Comparison of ENCODE assay signal across 8 cellular contexts in genomic region chrX:23668335-23668734, GRCh38. TPM values are rescaled to one million over a fixed set of nuclear protein-coding genes. Genes with fewer than 3 reads are reported as not detected.
DNase-seq lines count a peak whose midpoint lies in the region; ATAC-seq and TF ChIP-seq lines count a peak whose summit lies in the region.

No MANE protein-coding gene starts in this region.

- no peaks in the 10 kb centered on the region for H3K36me3 Mint-ChIP-seq in T-helper 17 cell (ENCODE audit: low read depth)

- no TSS peak for BruUV-seq in HCT116 (replicated peaks; lab: Mats Ljungman, UMichigan)

- H3K4me1 Mint-ChIP-seq in T-helper 17 cell: peaks cover 8% of the 10 kb centered on the region

- H3K36me3 ChIP-seq in HCT116 (ENCODE audit: control insufficient read depth in 1 of 2, insufficient read depth in 2 of 2, low read length in 2 of 2) (peaks cover 3 to 5% of the 10 kb centered on the region in 2 experiments; a peak in 3 of 4 replicates), iPS-18a (ENCODE audit: control insufficient read depth, low read depth, low read length) (peaks cover 28% of the 10 kb centered on the region), tibial artery (no peaks in the 10 kb centered on the region)

- H3K27me3 ChIP-seq in HCT116 (ENCODE audit: insufficient read depth, low read length) (no peaks in the 10 kb centered on the region), iPS-18a (ENCODE audit: control insufficient read depth, insufficient read depth, low read length) (no peaks in the 10 kb centered on the region), tibial artery (no peaks in the 10 kb centered on the region)

- peak overlapping the region; percentile 89 for H3K4me3 Mint-ChIP-seq in T-helper 17 cell

- H3K4me2 ChIP-seq in HCT116 (ENCODE audit: low read length): peak overlapping the region; percentile 64

- peak overlapping the region; percentile 86; the same call in 1 of the 2 replicates for H3K27ac ChIP-seq in HCT116 (ENCODE audit: low read depth, low read length)
- H3K27ac ChIP-seq in iPS-18a (ENCODE audit: low read length): no peak overlapping the region
- H3K27ac ChIP-seq in tibial artery: peak overlapping the region in 1 of 2 donors; percentile 87

- peaks cover 2 to 9% of the 10 kb centered on the region in 2 experiments; a peak in 2 of 4 replicates for H3K4me1 ChIP-seq in HCT116 (ENCODE audit: control insufficient read depth in 1 of 2, insufficient read depth in 2 of 2, low read length in 2 of 2)
- H3K4me1 ChIP-seq in iPS-18a (ENCODE audit: control insufficient read depth, low read depth, low read length): peaks cover 12% of the 10 kb centered on the region
- peaks cover 0 to 10% (median 0%) of the 10 kb centered on the region in 4 donors for H3K4me1 ChIP-seq in tibial artery

- H3K9ac ChIP-seq in HCT116 (ENCODE audit: low read length) (peak overlapping the region; percentile 86), iPS-18a (ENCODE audit: low read length) (peak overlapping the region; percentile 95)

- intact Hi-C loops in HCT116 (cut with micrococcal nuclease) (no loop called here), tibial artery (cut with DNase I; ENCODE audit: low total_unique reads) (no loop called here)

- no peaks in the 10 kb centered on the region for H3K9me2 ChIP-seq in HCT116 (ENCODE audit: insufficient read depth)

- no peaks in the 10 kb centered on the region for H3K27me3 Mint-ChIP-seq in T-helper 17 cell

- POLR2A ChIA-PET in HCT116 (lab: Charles Lee): interaction anchor here (0.6 kb wide), 1 partner anchor 119 kb away, joined by 3 read pairs; no protein-coding TSS in a partner anchor

- RAD21 ChIA-PET in HCT116 (lab: Charles Lee; ENCODE audit: low non-redundant PET in 1 of 2, low total read pairs in 2 of 2, uncharacterized antibody in 2 of 2, unreplicated experiment in 2 of 2): no interaction called here

- DNase-seq in EH (ENCODE audit: low read depth) (peak; percentile 10), HCT116 (ENCODE audit: low read depth, low spot score) (no peak), T-helper 17 cell (no peak), tibial artery (no peak), NCI-H510A (lab: John Stamatoyannopoulos, UW) (no peak), occipital lobe (lab: John Stamatoyannopoulos, UW) (no peak)
- no peak for DNase-seq in NK-92 treated with Interleukin-12 subunit alpha and Interleukin-12 subunit beta, amount 100 ng/mL, for 24 hours (lab: John Stamatoyannopoulos, UW)

- no peak for TF ChIP-seq POLR2A in HCT116 (IDR thresholded peaks at IDR 0.05; ENCODE audit: borderline replicate concordance, extremely low read depth, insufficient read depth, insufficient read length)

- no peaks in the 10 kb centered on the region for H4K20me1 ChIP-seq in HCT116 (ENCODE audit: insufficient read depth)

- no peak for TF ChIP-seq CTCF in HCT116 (IDR thresholded peaks at IDR 0.05 in 2 of 3, conservative IDR thresholded peaks at IDR 0.05 in 1 of 3; ENCODE audit: borderline replicate concordance in 1 of 3, insufficient read depth in 1 of 3, low read depth in 2 of 3, low read length in 2 of 3)
- no peak for TF ChIP-seq CTCF in tibial artery (IDR thresholded peaks at IDR 0.05)

- H3K9me3 ChIP-seq in HCT116 (ENCODE audit: control insufficient read depth in 1 of 2, insufficient read depth in 1 of 2, low read depth in 1 of 2, low read length in 2 of 2): no peaks in the 10 kb centered on the region
- no peaks in the 10 kb centered on the region for H3K9me3 ChIP-seq in T-helper 17 cell (ENCODE audit: control insufficient read depth, low read length, poor library complexity, severe bottlenecking)
- H3K9me3 ChIP-seq in iPS-18a (ENCODE audit: control insufficient read depth, low read depth, low read length): no peaks in the 10 kb centered on the region
- H3K9me3 ChIP-seq in tibial artery: no peaks in the 10 kb centered on the region

- H2AFZ ChIP-seq in HCT116 (ENCODE audit: low read depth, low read length, poor library complexity, severe bottlenecking): no peak overlapping the region

- no peak for ATAC-seq in HCT116
- ATAC-seq in T-helper 17 cell: no peak

- H3K4me3 ChIP-seq in HCT116 (replicated peaks in 1 of 2; ENCODE audit: low read depth in 1 of 2, low read length in 2 of 2) (peak overlapping the region; percentile 58 to 60), iPS-18a (ENCODE audit: low read length) (peak overlapping the region; percentile 97), tibial artery (peak overlapping the region; percentile 77 to 80)

- CTCF ChIA-PET in HCT116 (lab: Charles Lee): no interaction called here

- H3K27ac Mint-ChIP-seq in T-helper 17 cell: peak overlapping the region; percentile 34

- no peak for TF ChIP-seq RAD21 in HCT116 (IDR thresholded peaks at IDR 0.05; ENCODE audit: low read depth)

- H3K79me2 ChIP-seq in HCT116 (ENCODE audit: insufficient read depth, low read length): peaks cover 50% of the 10 kb centered on the region

TF ChIP-seq in HCT116, 20 proteins besides CTCF, POLR2A, EP300 and RAD21:
- TF ChIP-seq ATF3 (IDR thresholded peaks at IDR 0.05) (no peak), FOSL1 (IDR thresholded peaks at IDR 0.05; ENCODE audit: low read depth) (no peak), MAX (IDR thresholded peaks at IDR 0.05) (no peak), SIN3A (IDR thresholded peaks at IDR 0.05; ENCODE audit: low read depth) (no peak), CEBPB (IDR thresholded peaks at IDR 0.05; ENCODE audit: low read depth) (no peak), TCF7L2 (IDR thresholded peaks at IDR 0.05; ENCODE audit: borderline replicate concordance, extremely low read depth, insufficient read depth, insufficient read length) (no peak), ZBTB33 (IDR thresholded peaks at IDR 0.05; ENCODE audit: extremely low read depth, insufficient replicate concordance, low read length) (no peak), POLR2AphosphoS5 (IDR thresholded peaks at IDR 0.05; ENCODE audit: low read depth, low read length) (no peak), EZH2 (IDR thresholded peaks at IDR 0.05) (no peak), SP1 (IDR thresholded peaks at IDR 0.05; ENCODE audit: low read depth) (no peak), ELF1 (IDR thresholded peaks at IDR 0.05; ENCODE audit: borderline replicate concordance, low read depth) (no peak), EZH2phosphoT487 (IDR thresholded peaks at IDR 0.05; ENCODE audit: borderline replicate concordance) (no peak)

RNA-seq across cellular contexts. Expression of gene PRDX4, which starts 1.0 kb away (rescaled TPM):
- 122 TPM for total RNA-seq in HCT116 (2021; ENCODE audit: unreplicated experiment)
- polyA plus RNA-seq in HCT116 (2012): 127 and 152 TPM in 2 replicates
- total RNA-seq in T-helper 17 cell: 1 to 10 TPM; 9.1 to 9.6 TPM
- 37.9 TPM for total RNA-seq in occipital lobe
